In the genomic region with DNA sequence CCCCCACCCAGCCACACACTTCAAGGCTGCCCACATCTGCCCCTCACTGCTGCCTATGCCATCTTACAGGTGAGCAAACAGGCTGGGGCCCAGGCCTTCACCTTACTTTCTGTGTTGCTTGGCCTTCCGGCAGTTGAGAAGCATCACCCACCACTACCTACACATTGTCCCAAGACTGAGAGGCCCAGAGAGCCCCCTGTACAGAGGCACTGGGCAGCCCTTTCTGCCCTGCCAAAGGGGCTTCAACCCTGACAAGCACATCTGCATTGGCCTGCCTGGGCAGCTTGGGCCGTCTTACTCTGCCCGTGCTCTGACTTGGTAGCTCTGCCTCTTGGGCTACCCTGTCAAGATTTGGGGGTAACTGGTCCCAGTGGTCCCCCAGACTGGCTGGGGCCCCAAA, we compare ENCODE assay signal across 8 cellular contexts. TPM values are rescaled to one million over a fixed set of nuclear protein-coding genes. Genes with fewer than 3 reads are reported as not detected.
DNase-seq lines count a peak whose midpoint lies in the region; ATAC-seq, FAIRE-seq and TF ChIP-seq lines count a peak whose summit lies in the region.

No MANE protein-coding gene starts in this region.

- SMC1A ChIA-PET in GM12878 (lab: Charles Lee; ENCODE audit: uncharacterized antibody, unreplicated experiment) = no interaction called here

- H3K4me3 Mint-ChIP-seq in activated naive CD4-positive, alpha-beta T cell treated with anti-CD3 and anti-CD28 coated beads, Interleukin-2, amount 50 U/mL, for 24 hours = peak overlapping the region; percentile 84
- H3K4me3 Mint-ChIP-seq in memory B cell = peak overlapping the region; percentile 83

- TF ChIP-seq RAD21 in GM12878 (IDR thresholded peaks at IDR 0.05; ENCODE audit: insufficient read depth, low read depth, low read length) = no peak

- ATAC-seq in GM12878 = no peak
- no peak for ATAC-seq in memory B cell (ENCODE audit: low read depth)
- no peak for ATAC-seq in upper lobe of right lung
- no peak for ATAC-seq in GM19035 (IDR thresholded peaks at IDR 0.05; ENCODE audit: unreplicated experiment)

- POLR2A ChIA-PET in GM12878 (lab: Charles Lee) = interaction anchor here (1.7 kb wide), 1 partner anchor 53 kb away, joined by 5 read pairs; the partner anchor contains the start of genes SMCR8 and TOP3A

- H3K9ac ChIP-seq in GM12878 (ENCODE audit: control insufficient read depth, insufficient read depth, low read length) = peak overlapping the region; percentile 79

- intact Hi-C loops in GM12878 (cut with micrococcal nuclease; ENCODE audit: unreplicated experiment) = loop anchor here (2.0 kb wide), 2 partner anchors 35 to 53 kb away; partner anchors contain the start of genes SMCR8 and TOP3A
- intact Hi-C loops in upper lobe of right lung (cut with DNase I) = no loop called here

- no peaks in the 10 kb centered on the region for H3K36me3 Mint-ChIP-seq in activated naive CD4-positive, alpha-beta T cell treated with anti-CD3 and anti-CD28 coated beads, Interleukin-2, amount 50 U/mL, for 24 hours
- peaks cover 3% of the 10 kb centered on the region for H3K36me3 Mint-ChIP-seq in memory B cell

- peaks cover 27% of the 10 kb centered on the region for H3K4me1 Mint-ChIP-seq in activated naive CD4-positive, alpha-beta T cell treated with anti-CD3 and anti-CD28 coated beads, Interleukin-2, amount 50 U/mL, for 24 hours
- H3K4me1 Mint-ChIP-seq in memory B cell = peaks cover 12% of the 10 kb centered on the region

- TF ChIP-seq EP300 in GM12878 (IDR thresholded peaks at IDR 0.05; ENCODE audit: borderline replicate concordance in 1 of 2, control insufficient read depth in 1 of 2, low read depth in 2 of 2, low read length in 2 of 2) = no peak

- BruUV-seq in GM12878 (replicated peaks; lab: Mats Ljungman, UMichigan) = no TSS peak

- 0 out of 2 replicates have a peak overlapping the region, but pooled peaks have one; percentile 82 for H3K27ac ChIP-seq in GM12878 (ENCODE audit: control insufficient read depth, insufficient read depth)
- peak overlapping the region; percentile 93 for H3K27ac ChIP-seq in upper lobe of right lung

- H3K9me3 ChIP-seq in GM12878 (replicated peaks; ENCODE audit: control insufficient read depth, insufficient read depth, low read length) (no peaks in the 10 kb centered on the region), upper lobe of right lung (no peaks in the 10 kb centered on the region)

- no peak overlapping the region for H3K27ac Mint-ChIP-seq in activated naive CD4-positive, alpha-beta T cell treated with anti-CD3 and anti-CD28 coated beads, Interleukin-2, amount 50 U/mL, for 24 hours
- no peak overlapping the region for H3K27ac Mint-ChIP-seq in memory B cell

- CTCF ChIA-PET in GM12878 (lab: Yijun Ruan, JAX) = interaction anchor here (1.4 kb wide), 1 partner anchor 84 kb away, joined by 3 read pairs; no protein-coding TSS in a partner anchor

- H3K4me2 ChIP-seq in GM12878 (ENCODE audit: control insufficient read depth, insufficient read depth) = peak overlapping the region; percentile 95

- FAIRE-seq in GM12878 (lab: Jason Lieb, UNC) = no peak

- H3K27me3 ChIP-seq in GM12878 (replicated peaks in 1 of 2; ENCODE audit: control insufficient read depth in 2 of 2, insufficient read depth in 2 of 2, low read length in 1 of 2) (no peaks in the 10 kb centered on the region), upper lobe of right lung (no peaks in the 10 kb centered on the region)

- 76% methylated on average over 3 of the region's 3 CpGs for WGBS in GM12878 (ENCODE audit: insufficient coverage, insufficient replicate concordance, low lambda C conversion rate, missing lambda C conversion rate)

- H3K9me3 Mint-ChIP-seq in activated naive CD4-positive, alpha-beta T cell treated with anti-CD3 and anti-CD28 coated beads, Interleukin-2, amount 50 U/mL, for 24 hours = no peaks in the 10 kb centered on the region
- H3K9me3 Mint-ChIP-seq in memory B cell = no peaks in the 10 kb centered on the region

- TF ChIP-seq CTCF in GM12878 (IDR thresholded peaks at IDR 0.05 in 2 of 3, conservative IDR thresholded peaks at IDR 0.05 in 1 of 3; ENCODE audit: control insufficient read depth in 2 of 3, extremely low read depth in 1 of 3, insufficient read depth in 1 of 3, low read depth in 3 of 3, low read length in 3 of 3) = no peak
- no peak for TF ChIP-seq CTCF in upper lobe of right lung (IDR thresholded peaks at IDR 0.05)

- DNase-seq in activated naive CD4-positive, alpha-beta T cell treated with anti-CD3 and anti-CD28 coated beads, Interleukin-2, amount 50 U/mL, for 16 hours = no peak
- no peak for DNase-seq in GM12878 (ENCODE audit: low read depth, low spot score)
- DNase-seq in memory B cell (ENCODE audit: low spot score in 2 of 2) = no peak
- DNase-seq in upper lobe of right lung = no peak
- DNase-seq in NCI-H748 treated with DMSO at 0.1 percent for 48 hours (lab: John Stamatoyannopoulos, UW) = no peak
- DNase-seq in cerebellar nuclear complex (lab: John Stamatoyannopoulos, UW) = no peak

- H3K36me3 ChIP-seq in GM12878 (ENCODE audit: control insufficient read depth in 2 of 2, insufficient read depth in 2 of 2, low read length in 1 of 2) (peaks cover 0 to 5% of the 10 kb centered on the region in 2 experiments; a peak in 3 of 4 replicates), upper lobe of right lung (peaks cover 33% of the 10 kb centered on the region)

- peaks cover 14% of the 10 kb centered on the region for H3K79me2 ChIP-seq in GM12878 (ENCODE audit: control insufficient read depth, insufficient read depth, low read length)

- RAD21 ChIA-PET in GM12878 (lab: Charles Lee; ENCODE audit: unreplicated experiment) = interaction anchor here (1.5 kb wide), 1 partner anchor 53 kb away, joined by 3 read pairs; the partner anchor contains the start of gene TOP3A

- no peaks in the 10 kb centered on the region for H4K20me1 ChIP-seq in GM12878 (ENCODE audit: control insufficient read depth, insufficient read depth)

- in situ Hi-C loops in GM12878 (cut with MboI) = no loop called here

- no peak overlapping the region for H2AFZ ChIP-seq in GM12878 (ENCODE audit: control insufficient read depth, low read depth, low read length)

- no peaks in the 10 kb centered on the region for H3K27me3 Mint-ChIP-seq in activated naive CD4-positive, alpha-beta T cell treated with anti-CD3 and anti-CD28 coated beads, Interleukin-2, amount 50 U/mL, for 24 hours
- H3K27me3 Mint-ChIP-seq in memory B cell = no peaks in the 10 kb centered on the region

- H3K4me3 ChIP-seq in GM12878 (peak overlapping the region; percentile 91; the same call in 1 of the 2 replicates), upper lobe of right lung (peak overlapping the region; percentile 86)

- no peak for TF ChIP-seq POLR2A in GM12878 (IDR thresholded peaks at IDR 0.05; ENCODE audit: low read depth, low read length)

- H3K4me1 ChIP-seq in GM12878 (ENCODE audit: control insufficient read depth, insufficient read depth, low read length) (peaks cover 21% of the 10 kb centered on the region), upper lobe of right lung (peaks cover 36% of the 10 kb centered on the region)

RNA-seq across cellular contexts. Expression of gene MIEF2, which starts 1.2 kb away (rescaled TPM):
- 27.7 and 31.4 TPM in 2 replicates for total RNA-seq in GM12878 (2013; cell fraction: nucleolus; rRNA removed)
- total RNA-seq in GM12878 (2014; rRNA removed) (6.6 and 7.3 TPM in 2 replicates), GM12878 (2014; rRNA removed; fragmentation: Illumina TruSeq; extraction: Trizol) (1.6 and 1.7 TPM in 2 replicates), GM12878 (2021) (8.3 and 8.4 TPM in 2 replicates), upper lobe of right lung (12.0 TPM)
- 1.2 TPM for polyA plus RNA-seq in GM12878 (2011; ENCODE audit: low read depth)
- polyA plus RNA-seq in GM12878 (2011; rRNA removed) (2.3 and 3.9 TPM in 2 replicates), GM12878 (2014; fragmentation: Illumina TruSeq; extraction: Trizol) (0.35 and 1.4 TPM in 2 replicates), GM12878 (2014; fragmentation: Nextera tagmentation; extraction: Ambion mirVana) (under 1 TPM; 0.16 to 0.42 TPM), GM12878 (2014; rRNA removed) (4.2 and 6.1 TPM in 2 replicates), GM12878 (2016; fragmentation: Nextera tagmentation; extraction: Ambion mirVana) (1 to 10 TPM; 7.1 to 9.2 TPM)
- 9.7 and 10.0 TPM in 2 replicates for polyA plus RNA-seq in GM12878 (2011; cell fraction: cytosol; rRNA removed)
- polyA plus RNA-seq in GM12878 (2011; cell fraction: nucleus; rRNA removed) = 24.2 and 29.4 TPM in 2 replicates
- polyA plus RNA-seq in GM12878 (2012) = 6.0 and 9.4 TPM in 2 replicates
- 7.0 and 15.9 TPM in 2 replicates for polyA minus RNA-seq in GM12878 (2011; rRNA and poly(A)+ RNA removed)
- 3.1 and 3.6 TPM in 2 replicates for polyA minus RNA-seq in GM12878 (2011; cell fraction: cytosol; rRNA and poly(A)+ RNA removed)
- polyA minus RNA-seq in GM12878 (2011; cell fraction: nucleus; rRNA and poly(A)+ RNA removed) = 15.2 and 20.4 TPM in 2 replicates

RNA-seq across cellular contexts. Expression of gene FLII, which starts 3.1 kb away (rescaled TPM):
- total RNA-seq in GM12878 (2013; cell fraction: nucleolus; rRNA removed) = 93.7 and 103 TPM in 2 replicates
- total RNA-seq in GM12878 (2014; rRNA removed) (109 and 118 TPM in 2 replicates), GM12878 (2014; rRNA removed; fragmentation: Illumina TruSeq; extraction: Trizol) (83.1 and 84.3 TPM in 2 replicates), GM12878 (2021) (169 and 182 TPM in 2 replicates), upper lobe of right lung (295 TPM)
- polyA plus RNA-seq in GM12878 (2011; ENCODE audit: low read depth) = 124 TPM
- polyA plus RNA-seq in GM12878 (2011; rRNA removed) (110 and 200 TPM in 2 replicates), GM12878 (2014; fragmentation: Illumina TruSeq; extraction: Trizol) (75.4 and 94.4 TPM in 2 replicates), GM12878 (2014; fragmentation: Nextera tagmentation; extraction: Ambion mirVana) (10 to 100 TPM; 22.2 to 33.0 TPM), GM12878 (2014; rRNA removed) (122 and 124 TPM in 2 replicates), GM12878 (2016; fragmentation: Nextera tagmentation; extraction: Ambion mirVana) (100 to 1,000 TPM; 128 to 139 TPM)
- polyA plus RNA-seq in GM12878 (2011; cell fraction: cytosol; rRNA removed) = 246 and 320 TPM in 2 replicates
- polyA plus RNA-seq in GM12878 (2011; cell fraction: nucleus; rRNA removed) = 551 and 585 TPM in 2 replicates
- polyA plus RNA-seq in GM12878 (2012) = 116 and 131 TPM in 2 replicates
- polyA minus RNA-seq in GM12878 (2011; rRNA and poly(A)+ RNA removed) = 230 and 280 TPM in 2 replicates
- 123 and 124 TPM in 2 replicates for polyA minus RNA-seq in GM12878 (2011; cell fraction: cytosol; rRNA and poly(A)+ RNA removed)
- 69.9 and 94.9 TPM in 2 replicates for polyA minus RNA-seq in GM12878 (2011; cell fraction: nucleus; rRNA and poly(A)+ RNA removed)

RNA-seq across cellular contexts. Expression of gene LLGL1, which starts 36.2 kb away (rescaled TPM):
- 3.1 and 3.5 TPM in 2 replicates for total RNA-seq in GM12878 (2013; cell fraction: nucleolus; rRNA removed)
- total RNA-seq in GM12878 (2014; rRNA removed) = 5.9 and 7.8 TPM in 2 replicates
- 1.9 and 3.0 TPM in 2 replicates for total RNA-seq in GM12878 (2014; rRNA removed; fragmentation: Illumina TruSeq; extraction: Trizol)
- 8.8 and 9.2 TPM in 2 replicates for total RNA-seq in GM12878 (2021)
- polyA plus RNA-seq in GM12878 (2011; ENCODE audit: low read depth) = 1.3 TPM
- 1.5 and 3.7 TPM in 2 replicates for polyA plus RNA-seq in GM12878 (2011; rRNA removed)
- 6.0 and 9.3 TPM in 2 replicates for polyA plus RNA-seq in GM12878 (2011; cell fraction: cytosol; rRNA removed)
- polyA plus RNA-seq in GM12878 (2011; cell fraction: nucleus; rRNA removed) = 6.7 and 10.5 TPM in 2 replicates
- 2.8 and 3.0 TPM in 2 replicates for polyA plus RNA-seq in GM12878 (2012)
- polyA plus RNA-seq in GM12878 (2014; fragmentation: Illumina TruSeq; extraction: Trizol) = 0.70 and 2.0 TPM in 2 replicates
- polyA plus RNA-seq in GM12878 (2014; fragmentation: Nextera tagmentation; extraction: Ambion mirVana) = under 1 TPM; 0.02 TPM
- 8.7 and 9.8 TPM in 2 replicates for polyA plus RNA-seq in GM12878 (2014; rRNA removed)
- polyA plus RNA-seq in GM12878 (2016; fragmentation: Nextera tagmentation; extraction: Ambion mirVana) = 1 to 10 TPM in 1 of 2 experiments, under 1 TPM in 1; 0.82 to 1.3 TPM
- polyA minus RNA-seq in GM12878 (2011; rRNA and poly(A)+ RNA removed) = 3.9 and 8.6 TPM in 2 replicates
- polyA minus RNA-seq in GM12878 (2011; cell fraction: cytosol; rRNA and poly(A)+ RNA removed) = 3.6 and 4.1 TPM in 2 replicates
- 1.9 and 3.4 TPM in 2 replicates for polyA minus RNA-seq in GM12878 (2011; cell fraction: nucleus; rRNA and poly(A)+ RNA removed)
- total RNA-seq in upper lobe of right lung = 11.7 TPM

RNA-seq across cellular contexts. Expression of gene TOP3A, which starts 53.1 kb away (rescaled TPM):
- 164 and 173 TPM in 2 replicates for total RNA-seq in GM12878 (2013; cell fraction: nucleolus; rRNA removed)
- total RNA-seq in GM12878 (2014; rRNA removed) (32.8 and 39.5 TPM in 2 replicates), GM12878 (2014; rRNA removed; fragmentation: Illumina TruSeq; extraction: Trizol) (31.3 and 33.6 TPM in 2 replicates), GM12878 (2021) (50.0 and 51.9 TPM in 2 replicates), upper lobe of right lung (29.5 TPM)
- polyA plus RNA-seq in GM12878 (2011; ENCODE audit: low read depth) = 21.7 TPM
- polyA plus RNA-seq in GM12878 (2011; rRNA removed) (21.6 and 25.3 TPM in 2 replicates), GM12878 (2014; fragmentation: Illumina TruSeq; extraction: Trizol) (22.8 and 30.8 TPM in 2 replicates), GM12878 (2014; fragmentation: Nextera tagmentation; extraction: Ambion mirVana) (10 to 100 TPM in 1 of 2 experiments, 1 to 10 TPM in 1; 4.2 to 11.5 TPM), GM12878 (2014; rRNA removed) (30.0 and 30.2 TPM in 2 replicates), GM12878 (2016; fragmentation: Nextera tagmentation; extraction: Ambion mirVana) (10 to 100 TPM; 35.3 to 39.4 TPM)
- polyA plus RNA-seq in GM12878 (2011; cell fraction: cytosol; rRNA removed) = 19.3 and 20.7 TPM in 2 replicates
- polyA plus RNA-seq in GM12878 (2011; cell fraction: nucleus; rRNA removed) = 38.3 and 45.7 TPM in 2 replicates
- 21.7 and 22.5 TPM in 2 replicates for polyA plus RNA-seq in GM12878 (2012)
- polyA minus RNA-seq in GM12878 (2011; rRNA and poly(A)+ RNA removed) = 46.9 and 51.2 TPM in 2 replicates
- 11.1 and 19.5 TPM in 2 replicates for polyA minus RNA-seq in GM12878 (2011; cell fraction: cytosol; rRNA and poly(A)+ RNA removed)
- 39.4 and 60.5 TPM in 2 replicates for polyA minus RNA-seq in GM12878 (2011; cell fraction: nucleus; rRNA and poly(A)+ RNA removed)

RNA-seq across cellular contexts. Expression of gene SMCR8, which starts 53.4 kb away (rescaled TPM):
- 18.5 and 19.9 TPM in 2 replicates for total RNA-seq in GM12878 (2013; cell fraction: nucleolus; rRNA removed)
- 10.4 and 11.6 TPM in 2 replicates for total RNA-seq in GM12878 (2014; rRNA removed)
- 9.6 and 10.9 TPM in 2 replicates for total RNA-seq in GM12878 (2014; rRNA removed; fragmentation: Illumina TruSeq; extraction: Trizol)
- total RNA-seq in GM12878 (2021) = 14.6 and 16.4 TPM in 2 replicates
- 7.6 TPM for polyA plus RNA-seq in GM12878 (2011; ENCODE audit: low read depth)
- polyA plus RNA-seq in GM12878 (2011; rRNA removed) = 5.3 and 6.4 TPM in 2 replicates
- 7.0 and 7.7 TPM in 2 replicates for polyA plus RNA-seq in GM12878 (2011; cell fraction: cytosol; rRNA removed)
- 8.9 and 10.0 TPM in 2 replicates for polyA plus RNA-seq in GM12878 (2011; cell fraction: nucleus; rRNA removed)
- polyA plus RNA-seq in GM12878 (2012) = 10.2 and 10.3 TPM in 2 replicates
- polyA plus RNA-seq in GM12878 (2014; fragmentation: Illumina TruSeq; extraction: Trizol) = 12.1 and 13.4 TPM in 2 replicates
- polyA plus RNA-seq in GM12878 (2014; fragmentation: Nextera tagmentation; extraction: Ambion mirVana) = under 1 TPM; 0.52 to 0.77 TPM
- polyA plus RNA-seq in GM12878 (2014; rRNA removed) = 9.7 and 9.9 TPM in 2 replicates
- 1 to 10 TPM; 4.5 to 4.7 TPM for polyA plus RNA-seq in GM12878 (2016; fragmentation: Nextera tagmentation; extraction: Ambion mirVana)
- polyA minus RNA-seq in GM12878 (2011; rRNA and poly(A)+ RNA removed) = 10.2 and 14.8 TPM in 2 replicates
- polyA minus RNA-seq in GM12878 (2011; cell fraction: cytosol; rRNA and poly(A)+ RNA removed) = 5.1 TPM in 2 replicates
- polyA minus RNA-seq in GM12878 (2011; cell fraction: nucleus; rRNA and poly(A)+ RNA removed) = 8.0 and 12.5 TPM in 2 replicates
- 25.2 TPM for total RNA-seq in upper lobe of right lung
